8 cellular contexts compared by ENCODE assay signal in genomic region chr11:67955461-67956007, GRCh38. TPM values are rescaled to one million over a fixed set of nuclear protein-coding genes. Genes with fewer than 3 reads are reported as not detected.
DNase-seq lines count a peak whose midpoint lies in the region; ATAC-seq, FAIRE-seq and TF ChIP-seq lines count a peak whose summit lies in the region.
"Not testable (repeated sequence)": the region's sequence is repeated elsewhere in the genome, so short reads cannot be mapped to it uniquely, and the experiment has no call there.

No MANE protein-coding gene starts in this region.

- peak overlapping the region in 1 of 3 donors; percentile 59 for H3K27ac Mint-ChIP-seq in CD4-positive, CD25-positive, alpha-beta regulatory T cell
- H3K27ac Mint-ChIP-seq in astrocyte (ENCODE audit: unreplicated experiment); nephron: not testable (repeated sequence)

- FAIRE-seq in astrocyte (lab: Jason Lieb, UNC), result not testable (repeated sequence)

- H3K27me3 ChIP-seq in CD4-positive, CD25-positive, alpha-beta regulatory T cell (ENCODE audit: control insufficient read depth, insufficient read depth, low read length); astrocyte (ENCODE audit: insufficient read depth, low read length): not testable (repeated sequence)
- peaks cover 17% of the 10 kb centered on the region for H3K27me3 ChIP-seq in HL-60 (ENCODE audit: insufficient read depth, poor library complexity, severe bottlenecking)

- H2AFZ ChIP-seq in astrocyte (ENCODE audit: low read depth, low read length), result peak overlapping the region; percentile 86

- H3K36me3 ChIP-seq in CD4-positive, CD25-positive, alpha-beta regulatory T cell (ENCODE audit: control insufficient read depth, insufficient read depth, low read length); astrocyte (ENCODE audit: insufficient read depth, low read length): not testable (repeated sequence)

- not testable (repeated sequence) for H3K4me3 ChIP-seq in CD4-positive, CD25-positive, alpha-beta regulatory T cell (ENCODE audit: low read depth, low read length)
- peak overlapping the region; percentile 32 for H3K4me3 ChIP-seq in HL-60 (replicated peaks; ENCODE audit: insufficient read depth, low read length)
- H3K4me3 ChIP-seq in astrocyte (ENCODE audit: insufficient read depth, low read depth, low read length), result peak overlapping the region; percentile 37

- H3K27ac ChIP-seq in CD4-positive, CD25-positive, alpha-beta regulatory T cell (ENCODE audit: insufficient read depth, low read length, poor library complexity, severe bottlenecking); HL-60 (replicated peaks); astrocyte (ENCODE audit: low read depth, low read length): not testable (repeated sequence)

- H3K9me3 Mint-ChIP-seq in CD4-positive, CD25-positive, alpha-beta regulatory T cell; astrocyte (ENCODE audit: unreplicated experiment); nephron: not testable (repeated sequence)

- H3K4me1 ChIP-seq in CD4-positive, CD25-positive, alpha-beta regulatory T cell (ENCODE audit: control insufficient read depth, insufficient read depth, low read length, poor library complexity, severe bottlenecking); astrocyte (ENCODE audit: insufficient read depth, low read length): not testable (repeated sequence)

- peak overlapping the region; percentile 35 for H3K9ac ChIP-seq in astrocyte (ENCODE audit: low read length)

- peak; percentile 54 to 79 (median 59) for DNase-seq in CD4-positive, CD25-positive, alpha-beta regulatory T cell
- DNase-seq in HL-60 (ENCODE audit: low read depth in 1 of 2, low spot score in 1 of 2) (peak; percentile 43 to 56), NCI-H526 treated with DMSO at 0.1 percent for 48 hours (lab: John Stamatoyannopoulos, UW) (peak; percentile 37), astrocyte (ENCODE audit: low read depth) (peak; percentile 28), Right ventricle myocardium superior (peak; percentile 86)
- DNase-seq in activated CD4-positive, CD25-positive, alpha-beta regulatory T cell (lab: John Stamatoyannopoulos, UW), result peak; percentile 62 to 68 (median 65)
- peak; percentile 66 to 67 for DNase-seq in stimulated activated CD8-positive, alpha-beta memory T cell treated with anti-CD3 and anti-CD28 coated beads, Interleukin-15, amount 100 ng/mL, for 48 hours (ENCODE audit: low read depth in 2 of 2)

- peak; percentile 68 to 70 for ATAC-seq in CD4-positive, CD25-positive, alpha-beta regulatory T cell (ENCODE audit: low read depth in 2 of 2)
- peak; percentile 66 for ATAC-seq in Right ventricle myocardium superior (ENCODE audit: poor library complexity)

- TF ChIP-seq CTCF in HL-60 (IDR thresholded peaks at IDR 0.05; ENCODE audit: insufficient read depth, low read length) (peak; percentile 15), astrocyte (IDR thresholded peaks at IDR 0.05; ENCODE audit: insufficient read depth, low read depth, low read length) (peak; percentile 22), nephron (IDR thresholded peaks at IDR 0.05; ENCODE audit: unreplicated experiment in 3 of 3) (peak; percentile 68 to 74 (median 74))

- intact Hi-C loops in Right ventricle myocardium superior (cut with DNase I), result not testable (repeated sequence)

- H3K4me3 Mint-ChIP-seq in CD4-positive, CD25-positive, alpha-beta regulatory T cell, result peak overlapping the region; percentile 68 to 90 (median 82)
- H3K4me3 Mint-ChIP-seq in astrocyte (ENCODE audit: unreplicated experiment) (peak overlapping the region; percentile 75), nephron (peak overlapping the region; percentile 83 to 89 (median 83))

- not testable (repeated sequence) for H3K36me3 Mint-ChIP-seq in CD4-positive, CD25-positive, alpha-beta regulatory T cell; astrocyte (ENCODE audit: low read depth, unreplicated experiment); nephron (ENCODE audit: low read depth)

- H3K4me2 ChIP-seq in astrocyte (ENCODE audit: low read length), result peak overlapping the region; percentile 82

- not testable (repeated sequence) for H4K20me1 ChIP-seq in astrocyte (ENCODE audit: insufficient read depth, low read length)

- H3K9me3 ChIP-seq in CD4-positive, CD25-positive, alpha-beta regulatory T cell (ENCODE audit: control insufficient read depth in 2 of 2, low read length in 2 of 2); astrocyte (ENCODE audit: insufficient read depth, low read depth, low read length): not testable (repeated sequence)

- H3K79me2 ChIP-seq in astrocyte (ENCODE audit: insufficient read depth, low read length), result not testable (repeated sequence)

- peaks cover 44% of the 10 kb centered on the region for H3K27me3 Mint-ChIP-seq in CD4-positive, CD25-positive, alpha-beta regulatory T cell
- H3K27me3 Mint-ChIP-seq in astrocyte (ENCODE audit: low read depth, unreplicated experiment) (peaks cover 56% of the 10 kb centered on the region), nephron (ENCODE audit: low read depth) (peaks cover 66% of the 10 kb centered on the region)

- H3K4me1 Mint-ChIP-seq in CD4-positive, CD25-positive, alpha-beta regulatory T cell; astrocyte (ENCODE audit: low read depth, unreplicated experiment); nephron: not testable (repeated sequence)

RNA-seq across cellular contexts. Expression of gene UNC93B1, which starts 48.4 kb away (rescaled TPM):
- 19.0 TPM for total RNA-seq in CD4-positive, CD25-positive, alpha-beta regulatory T cell
- 10 to 100 TPM; 12.8 to 16.0 (median 13.9) TPM for polyA plus RNA-seq in CD4-positive, CD25-positive, alpha-beta regulatory T cell
- total RNA-seq in astrocyte, result 37.3 and 39.6 TPM in 2 replicates
- 7.3 TPM for total RNA-seq in Right ventricle myocardium superior

RNA-seq across cellular contexts. Expression of gene ALDH3B1, which starts 54.6 kb away (rescaled TPM):
- not detected for total RNA-seq in CD4-positive, CD25-positive, alpha-beta regulatory T cell
- not detected for polyA plus RNA-seq in CD4-positive, CD25-positive, alpha-beta regulatory T cell
- 1.1 and 1.3 TPM in 2 replicates for total RNA-seq in astrocyte
- 4.4 TPM for total RNA-seq in Right ventricle myocardium superior

Comparison
In these comparisons a context has a peak if more than half of its experiments do, and no peak if none do; other contexts are left out.
1. DNase-seq: peak in every context shown above with its lines; median percentile 86 in Right ventricle myocardium superior; 66 in stimulated activated CD8-positive, alpha-beta memory T cell treated with anti-CD3 and anti-CD28 coated beads, Interleukin-15, amount 100 ng/mL, for 48 hours; 65 in activated CD4-positive, CD25-positive, alpha-beta regulatory T cell; 59 in CD4-positive, CD25-positive, alpha-beta regulatory T cell; 50 in HL-60; 37 in NCI-H526 treated with DMSO at 0.1 percent for 48 hours; 28 in astrocyte.
2. CTCF ChIP-seq: peak in every context shown above with its lines; median percentile 74 in nephron; 22 in astrocyte; 15 in HL-60.